ENCODE assay signal across 1 cellular context in the genomic region with DNA sequence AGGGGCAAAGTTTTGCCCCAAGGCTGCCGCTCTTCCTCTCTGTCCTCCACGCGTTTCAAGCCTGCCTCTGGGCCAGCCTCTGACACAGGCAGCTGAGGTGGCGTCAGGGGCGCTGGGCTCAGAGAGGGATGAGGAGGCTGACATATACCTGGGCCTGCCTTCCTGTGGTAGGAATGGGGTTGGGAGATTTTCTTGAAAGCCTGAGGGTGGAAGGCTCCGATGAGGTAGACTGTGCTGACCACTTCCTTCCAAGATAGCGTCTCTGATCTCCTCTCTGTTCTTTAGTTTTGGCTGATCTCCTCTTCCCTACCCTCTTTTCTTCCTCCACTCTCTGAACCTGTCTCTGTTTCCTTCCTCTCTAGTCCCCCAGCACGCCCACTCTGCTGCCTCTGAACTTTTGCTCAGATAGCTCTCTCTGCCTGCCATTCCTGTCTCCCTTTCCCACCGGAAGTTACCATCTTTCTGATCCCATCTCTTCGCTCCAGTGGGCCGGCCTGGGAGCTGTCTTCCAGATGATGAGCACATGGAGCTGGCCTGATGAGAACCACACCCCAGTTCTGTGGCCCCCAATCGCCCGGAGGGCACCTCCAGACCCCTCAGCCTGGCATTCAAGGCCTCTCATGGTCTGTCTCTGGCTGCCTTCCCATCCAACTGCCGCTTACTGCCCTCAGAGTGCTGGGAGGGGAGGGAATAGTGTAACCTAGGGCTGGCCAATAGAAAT.
TF ChIP-seq lines count a peak whose summit lies in the region.

No MANE protein-coding gene starts in this region.

TF ChIP-seq in IMR-90, 13 proteins besides CTCF, POLR2A, EP300 and RAD21:
- TF ChIP-seq MAFK (IDR thresholded peaks at IDR 0.05; ENCODE audit: low read depth, low read length) (no peak), BHLHE40 (IDR thresholded peaks at IDR 0.05; ENCODE audit: low read depth, low read length) (no peak), FOS (IDR thresholded peaks at IDR 0.05; ENCODE audit: low read depth, low read length) (no peak), NFE2L2 (IDR thresholded peaks at IDR 0.05; ENCODE audit: low read depth, low read length) (no peak), CEBPB (IDR thresholded peaks at IDR 0.05; ENCODE audit: low read depth, low read length) (no peak), SMC3 (IDR thresholded peaks at IDR 0.05; ENCODE audit: low read depth, low read length) (no peak), RFX5 (IDR thresholded peaks at IDR 0.05; ENCODE audit: low read depth, low read length) (no peak), MAZ (IDR thresholded peaks at IDR 0.05; ENCODE audit: borderline replicate concordance, low read depth, low read length) (no peak), MXI1 (IDR thresholded peaks at IDR 0.05; ENCODE audit: borderline replicate concordance, low read depth, low read length) (no peak), CHD1 (IDR thresholded peaks at IDR 0.05; ENCODE audit: low read depth, low read length) (no peak), RCOR1 (IDR thresholded peaks at IDR 0.05; ENCODE audit: insufficient replicate concordance, low read length) (no peak)
- TF ChIP-seq, protein P1, sequence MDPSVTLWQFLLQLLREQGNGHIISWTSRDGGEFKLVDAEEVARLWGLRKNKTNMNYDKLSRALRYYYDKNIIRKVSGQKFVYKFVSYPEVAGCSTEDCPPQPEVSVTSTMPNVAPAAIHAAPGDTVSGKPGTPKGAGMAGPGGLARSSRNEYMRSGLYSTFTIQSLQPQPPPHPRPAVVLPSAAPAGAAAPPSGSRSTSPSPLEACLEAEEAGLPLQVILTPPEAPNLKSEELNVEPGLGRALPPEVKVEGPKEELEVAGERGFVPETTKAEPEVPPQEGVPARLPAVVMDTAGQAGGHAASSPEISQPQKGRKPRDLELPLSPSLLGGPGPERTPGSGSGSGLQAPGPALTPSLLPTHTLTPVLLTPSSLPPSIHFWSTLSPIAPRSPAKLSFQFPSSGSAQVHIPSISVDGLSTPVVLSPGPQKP (IDR thresholded peaks at IDR 0.05; ENCODE audit: borderline replicate concordance, low read depth, low read length): no peak
- TF ChIP-seq, protein P2, sequence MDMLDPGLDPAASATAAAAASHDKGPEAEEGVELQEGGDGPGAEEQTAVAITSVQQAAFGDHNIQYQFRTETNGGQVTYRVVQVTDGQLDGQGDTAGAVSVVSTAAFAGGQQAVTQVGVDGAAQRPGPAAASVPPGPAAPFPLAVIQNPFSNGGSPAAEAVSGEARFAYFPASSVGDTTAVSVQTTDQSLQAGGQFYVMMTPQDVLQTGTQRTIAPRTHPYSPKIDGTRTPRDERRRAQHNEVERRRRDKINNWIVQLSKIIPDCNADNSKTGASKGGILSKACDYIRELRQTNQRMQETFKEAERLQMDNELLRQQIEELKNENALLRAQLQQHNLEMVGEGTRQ (IDR thresholded peaks at IDR 0.05; ENCODE audit: low read depth, low read length): no peak
